ENCODE assay signal across 1 cellular context in the genomic region with DNA sequence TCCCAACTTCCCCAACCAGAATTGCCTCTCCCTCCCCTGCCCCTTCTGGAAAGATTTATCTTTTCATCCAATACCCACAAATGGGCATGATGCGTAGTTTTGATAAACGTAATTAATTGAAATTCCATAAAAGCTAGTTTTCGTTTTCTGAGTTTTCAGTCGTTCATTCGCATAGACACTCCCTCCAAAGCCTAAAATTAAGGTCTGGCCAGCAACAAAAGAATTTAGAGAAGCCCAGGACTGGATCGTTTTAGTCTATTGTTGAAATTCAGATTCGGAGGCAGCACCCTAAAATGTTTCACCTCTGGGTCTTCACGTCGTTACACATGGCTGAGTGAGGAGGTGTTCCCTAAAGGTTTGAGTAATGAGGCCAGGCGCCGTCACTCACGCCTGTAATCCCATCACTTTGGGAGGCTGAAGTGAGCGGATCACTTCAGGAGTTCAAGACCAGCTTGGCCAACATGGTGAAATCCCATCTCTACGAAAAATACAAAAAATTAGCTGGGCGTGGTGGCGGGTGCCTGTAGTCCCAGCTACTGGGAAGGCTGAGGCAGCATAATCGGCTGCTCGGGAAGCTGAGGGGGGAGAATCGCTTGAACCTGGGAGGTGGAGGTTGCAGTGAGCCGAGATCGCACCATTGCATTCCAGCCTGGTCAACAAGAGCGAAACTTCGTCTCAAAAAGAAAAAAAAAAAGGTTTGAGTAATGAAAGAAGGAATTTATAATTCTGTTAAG.
TF ChIP-seq lines count a peak whose summit lies in the region.

No MANE protein-coding gene starts in this region.

TF ChIP-seq in HepG2, 621 proteins besides CTCF, POLR2A, EP300 and RAD21 (continues in another document):
- TF ChIP-seq, protein P1, sequence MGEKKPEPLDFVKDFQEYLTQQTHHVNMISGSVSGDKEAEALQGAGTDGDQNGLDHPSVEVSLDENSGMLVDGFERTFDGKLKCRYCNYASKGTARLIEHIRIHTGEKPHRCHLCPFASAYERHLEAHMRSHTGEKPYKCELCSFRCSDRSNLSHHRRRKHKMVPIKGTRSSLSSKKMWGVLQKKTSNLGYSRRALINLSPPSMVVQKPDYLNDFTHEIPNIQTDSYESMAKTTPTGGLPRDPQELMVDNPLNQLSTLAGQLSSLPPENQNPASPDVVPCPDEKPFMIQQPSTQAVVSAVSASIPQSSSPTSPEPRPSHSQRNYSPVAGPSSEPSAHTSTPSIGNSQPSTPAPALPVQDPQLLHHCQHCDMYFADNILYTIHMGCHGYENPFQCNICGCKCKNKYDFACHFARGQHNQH (CRISPR knock-in tag; IDR thresholded peaks at IDR 0.05) = no peak
- TF ChIP-seq, protein P2, sequence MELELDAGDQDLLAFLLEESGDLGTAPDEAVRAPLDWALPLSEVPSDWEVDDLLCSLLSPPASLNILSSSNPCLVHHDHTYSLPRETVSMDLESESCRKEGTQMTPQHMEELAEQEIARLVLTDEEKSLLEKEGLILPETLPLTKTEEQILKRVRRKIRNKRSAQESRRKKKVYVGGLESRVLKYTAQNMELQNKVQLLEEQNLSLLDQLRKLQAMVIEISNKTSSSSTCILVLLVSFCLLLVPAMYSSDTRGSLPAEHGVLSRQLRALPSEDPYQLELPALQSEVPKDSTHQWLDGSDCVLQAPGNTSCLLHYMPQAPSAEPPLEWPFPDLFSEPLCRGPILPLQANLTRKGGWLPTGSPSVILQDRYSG (CRISPR knock-in tag; IDR thresholded peaks at IDR 0.05) = no peak
- TF ChIP-seq REL (CRISPR knock-in tag; conservative IDR thresholded peaks at IDR 0.05) = no peak
- TF ChIP-seq ZNF383 (CRISPR knock-in tag; IDR thresholded peaks at IDR 0.05; ENCODE audit: borderline replicate concordance) = no peak
- TF ChIP-seq ZNF790 (CRISPR knock-in tag; IDR thresholded peaks at IDR 0.05; ENCODE audit: borderline replicate concordance) = no peak
- TF ChIP-seq ZNF678 (CRISPR knock-in tag; IDR thresholded peaks at IDR 0.05) = no peak
- TF ChIP-seq SMAD9 (CRISPR knock-in tag; IDR thresholded peaks at IDR 0.05) = 0 out of 2 replicates have a peak, but pooled peaks have one; percentile 14
- TF ChIP-seq ZNF577 (CRISPR knock-in tag; IDR thresholded peaks at IDR 0.05; ENCODE audit: borderline replicate concordance, low read depth) = no peak
- TF ChIP-seq ZNF124 (CRISPR knock-in tag; IDR thresholded peaks at IDR 0.05) = no peak
- TF ChIP-seq, protein P3, sequence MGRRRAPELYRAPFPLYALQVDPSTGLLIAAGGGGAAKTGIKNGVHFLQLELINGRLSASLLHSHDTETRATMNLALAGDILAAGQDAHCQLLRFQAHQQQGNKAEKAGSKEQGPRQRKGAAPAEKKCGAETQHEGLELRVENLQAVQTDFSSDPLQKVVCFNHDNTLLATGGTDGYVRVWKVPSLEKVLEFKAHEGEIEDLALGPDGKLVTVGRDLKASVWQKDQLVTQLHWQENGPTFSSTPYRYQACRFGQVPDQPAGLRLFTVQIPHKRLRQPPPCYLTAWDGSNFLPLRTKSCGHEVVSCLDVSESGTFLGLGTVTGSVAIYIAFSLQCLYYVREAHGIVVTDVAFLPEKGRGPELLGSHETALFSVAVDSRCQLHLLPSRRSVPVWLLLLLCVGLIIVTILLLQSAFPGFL (CRISPR knock-in tag; IDR thresholded peaks at IDR 0.05) = no peak
- TF ChIP-seq, protein P4, sequence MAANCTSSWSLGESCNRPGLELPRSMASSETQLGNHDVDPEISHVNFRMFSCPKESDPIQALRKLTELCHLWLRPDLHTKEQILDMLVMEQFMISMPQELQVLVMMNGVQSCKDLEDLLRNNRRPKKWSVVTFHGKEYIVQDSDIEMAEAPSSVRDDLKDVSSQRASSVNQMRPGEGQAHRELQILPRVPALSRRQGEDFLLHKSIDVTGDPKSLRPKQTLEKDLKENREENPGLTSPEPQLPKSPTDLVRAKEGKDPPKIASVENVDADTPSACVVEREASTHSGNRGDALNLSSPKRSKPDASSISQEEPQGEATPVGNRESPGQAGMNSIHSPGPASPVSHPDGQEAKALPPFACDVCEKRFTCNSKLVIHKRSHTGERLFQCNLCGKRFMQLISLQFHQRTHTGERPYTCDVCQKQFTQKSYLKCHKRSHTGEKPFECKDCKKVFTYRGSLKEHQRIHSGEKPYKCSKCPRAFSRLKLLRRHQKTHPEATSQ (CRISPR knock-in tag; IDR thresholded peaks at IDR 0.05; ENCODE audit: borderline replicate concordance) = no peak
- TF ChIP-seq, protein P5, sequence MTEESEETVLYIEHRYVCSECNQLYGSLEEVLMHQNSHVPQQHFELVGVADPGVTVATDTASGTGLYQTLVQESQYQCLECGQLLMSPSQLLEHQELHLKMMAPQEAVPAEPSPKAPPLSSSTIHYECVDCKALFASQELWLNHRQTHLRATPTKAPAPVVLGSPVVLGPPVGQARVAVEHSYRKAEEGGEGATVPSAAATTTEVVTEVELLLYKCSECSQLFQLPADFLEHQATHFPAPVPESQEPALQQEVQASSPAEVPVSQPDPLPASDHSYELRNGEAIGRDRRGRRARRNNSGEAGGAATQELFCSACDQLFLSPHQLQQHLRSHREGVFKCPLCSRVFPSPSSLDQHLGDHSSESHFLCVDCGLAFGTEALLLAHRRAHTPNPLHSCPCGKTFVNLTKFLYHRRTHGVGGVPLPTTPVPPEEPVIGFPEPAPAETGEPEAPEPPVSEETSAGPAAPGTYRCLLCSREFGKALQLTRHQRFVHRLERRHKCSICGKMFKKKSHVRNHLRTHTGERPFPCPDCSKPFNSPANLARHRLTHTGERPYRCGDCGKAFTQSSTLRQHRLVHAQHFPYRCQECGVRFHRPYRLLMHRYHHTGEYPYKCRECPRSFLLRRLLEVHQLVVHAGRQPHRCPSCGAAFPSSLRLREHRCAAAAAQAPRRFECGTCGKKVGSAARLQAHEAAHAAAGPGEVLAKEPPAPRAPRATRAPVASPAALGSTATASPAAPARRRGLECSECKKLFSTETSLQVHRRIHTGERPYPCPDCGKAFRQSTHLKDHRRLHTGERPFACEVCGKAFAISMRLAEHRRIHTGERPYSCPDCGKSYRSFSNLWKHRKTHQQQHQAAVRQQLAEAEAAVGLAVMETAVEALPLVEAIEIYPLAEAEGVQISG (CRISPR knock-in tag; IDR thresholded peaks at IDR 0.05) = no peak
- TF ChIP-seq, protein P6, sequence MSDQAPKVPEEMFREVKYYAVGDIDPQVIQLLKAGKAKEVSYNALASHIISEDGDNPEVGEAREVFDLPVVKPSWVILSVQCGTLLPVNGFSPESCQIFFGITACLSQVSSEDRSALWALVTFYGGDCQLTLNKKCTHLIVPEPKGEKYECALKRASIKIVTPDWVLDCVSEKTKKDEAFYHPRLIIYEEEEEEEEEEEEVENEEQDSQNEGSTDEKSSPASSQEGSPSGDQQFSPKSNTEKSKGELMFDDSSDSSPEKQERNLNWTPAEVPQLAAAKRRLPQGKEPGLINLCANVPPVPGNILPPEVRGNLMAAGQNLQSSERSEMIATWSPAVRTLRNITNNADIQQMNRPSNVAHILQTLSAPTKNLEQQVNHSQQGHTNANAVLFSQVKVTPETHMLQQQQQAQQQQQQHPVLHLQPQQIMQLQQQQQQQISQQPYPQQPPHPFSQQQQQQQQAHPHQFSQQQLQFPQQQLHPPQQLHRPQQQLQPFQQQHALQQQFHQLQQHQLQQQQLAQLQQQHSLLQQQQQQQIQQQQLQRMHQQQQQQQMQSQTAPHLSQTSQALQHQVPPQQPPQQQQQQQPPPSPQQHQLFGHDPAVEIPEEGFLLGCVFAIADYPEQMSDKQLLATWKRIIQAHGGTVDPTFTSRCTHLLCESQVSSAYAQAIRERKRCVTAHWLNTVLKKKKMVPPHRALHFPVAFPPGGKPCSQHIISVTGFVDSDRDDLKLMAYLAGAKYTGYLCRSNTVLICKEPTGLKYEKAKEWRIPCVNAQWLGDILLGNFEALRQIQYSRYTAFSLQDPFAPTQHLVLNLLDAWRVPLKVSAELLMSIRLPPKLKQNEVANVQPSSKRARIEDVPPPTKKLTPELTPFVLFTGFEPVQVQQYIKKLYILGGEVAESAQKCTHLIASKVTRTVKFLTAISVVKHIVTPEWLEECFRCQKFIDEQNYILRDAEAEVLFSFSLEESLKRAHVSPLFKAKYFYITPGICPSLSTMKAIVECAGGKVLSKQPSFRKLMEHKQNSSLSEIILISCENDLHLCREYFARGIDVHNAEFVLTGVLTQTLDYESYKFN (CRISPR knock-in tag; conservative IDR thresholded peaks at IDR 0.05) = no peak
- TF ChIP-seq, protein P7, sequence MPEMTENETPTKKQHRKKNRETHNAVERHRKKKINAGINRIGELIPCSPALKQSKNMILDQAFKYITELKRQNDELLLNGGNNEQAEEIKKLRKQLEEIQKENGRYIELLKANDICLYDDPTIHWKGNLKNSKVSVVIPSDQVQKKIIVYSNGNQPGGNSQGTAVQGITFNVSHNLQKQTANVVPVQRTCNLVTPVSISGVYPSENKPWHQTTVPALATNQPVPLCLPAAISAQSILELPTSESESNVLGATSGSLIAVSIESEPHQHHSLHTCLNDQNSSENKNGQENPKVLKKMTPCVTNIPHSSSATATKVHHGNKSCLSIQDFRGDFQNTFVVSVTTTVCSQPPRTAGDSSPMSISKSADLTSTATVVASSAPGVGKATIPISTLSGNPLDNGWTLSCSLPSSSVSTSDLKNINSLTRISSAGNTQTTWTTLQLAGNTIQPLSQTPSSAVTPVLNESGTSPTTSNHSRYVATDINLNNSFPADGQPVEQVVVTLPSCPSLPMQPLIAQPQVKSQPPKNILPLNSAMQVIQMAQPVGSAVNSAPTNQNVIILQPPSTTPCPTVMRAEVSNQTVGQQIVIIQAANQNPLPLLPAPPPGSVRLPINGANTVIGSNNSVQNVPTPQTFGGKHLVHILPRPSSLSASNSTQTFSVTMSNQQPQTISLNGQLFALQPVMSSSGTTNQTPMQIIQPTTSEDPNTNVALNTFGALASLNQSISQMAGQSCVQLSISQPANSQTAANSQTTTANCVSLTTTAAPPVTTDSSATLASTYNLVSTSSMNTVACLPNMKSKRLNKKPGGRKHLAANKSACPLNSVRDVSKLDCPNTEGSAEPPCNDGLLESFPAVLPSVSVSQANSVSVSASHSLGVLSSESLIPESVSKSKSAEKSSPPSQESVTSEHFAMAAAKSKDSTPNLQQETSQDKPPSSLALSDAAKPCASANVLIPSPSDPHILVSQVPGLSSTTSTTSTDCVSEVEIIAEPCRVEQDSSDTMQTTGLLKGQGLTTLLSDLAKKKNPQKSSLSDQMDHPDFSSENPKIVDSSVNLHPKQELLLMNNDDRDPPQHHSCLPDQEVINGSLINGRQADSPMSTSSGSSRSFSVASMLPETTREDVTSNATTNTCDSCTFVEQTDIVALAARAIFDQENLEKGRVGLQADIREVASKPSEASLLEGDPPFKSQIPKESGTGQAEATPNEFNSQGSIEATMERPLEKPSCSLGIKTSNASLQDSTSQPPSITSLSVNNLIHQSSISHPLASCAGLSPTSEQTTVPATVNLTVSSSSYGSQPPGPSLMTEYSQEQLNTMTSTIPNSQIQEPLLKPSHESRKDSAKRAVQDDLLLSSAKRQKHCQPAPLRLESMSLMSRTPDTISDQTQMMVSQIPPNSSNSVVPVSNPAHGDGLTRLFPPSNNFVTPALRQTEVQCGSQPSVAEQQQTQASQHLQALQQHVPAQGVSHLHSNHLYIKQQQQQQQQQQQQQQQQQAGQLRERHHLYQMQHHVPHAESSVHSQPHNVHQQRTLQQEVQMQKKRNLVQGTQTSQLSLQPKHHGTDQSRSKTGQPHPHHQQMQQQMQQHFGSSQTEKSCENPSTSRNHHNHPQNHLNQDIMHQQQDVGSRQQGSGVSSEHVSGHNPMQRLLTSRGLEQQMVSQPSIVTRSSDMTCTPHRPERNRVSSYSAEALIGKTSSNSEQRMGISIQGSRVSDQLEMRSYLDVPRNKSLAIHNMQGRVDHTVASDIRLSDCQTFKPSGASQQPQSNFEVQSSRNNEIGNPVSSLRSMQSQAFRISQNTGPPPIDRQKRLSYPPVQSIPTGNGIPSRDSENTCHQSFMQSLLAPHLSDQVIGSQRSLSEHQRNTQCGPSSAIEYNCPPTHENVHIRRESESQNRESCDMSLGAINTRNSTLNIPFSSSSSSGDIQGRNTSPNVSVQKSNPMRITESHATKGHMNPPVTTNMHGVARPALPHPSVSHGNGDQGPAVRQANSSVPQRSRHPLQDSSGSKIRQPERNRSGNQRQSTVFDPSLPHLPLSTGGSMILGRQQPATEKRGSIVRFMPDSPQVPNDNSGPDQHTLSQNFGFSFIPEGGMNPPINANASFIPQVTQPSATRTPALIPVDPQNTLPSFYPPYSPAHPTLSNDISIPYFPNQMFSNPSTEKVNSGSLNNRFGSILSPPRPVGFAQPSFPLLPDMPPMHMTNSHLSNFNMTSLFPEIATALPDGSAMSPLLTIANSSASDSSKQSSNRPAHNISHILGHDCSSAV (CRISPR knock-in tag; IDR thresholded peaks at IDR 0.05; ENCODE audit: borderline replicate concordance) = 0 out of 2 replicates have a peak, but pooled peaks have one; percentile 17
- TF ChIP-seq, protein P8, sequence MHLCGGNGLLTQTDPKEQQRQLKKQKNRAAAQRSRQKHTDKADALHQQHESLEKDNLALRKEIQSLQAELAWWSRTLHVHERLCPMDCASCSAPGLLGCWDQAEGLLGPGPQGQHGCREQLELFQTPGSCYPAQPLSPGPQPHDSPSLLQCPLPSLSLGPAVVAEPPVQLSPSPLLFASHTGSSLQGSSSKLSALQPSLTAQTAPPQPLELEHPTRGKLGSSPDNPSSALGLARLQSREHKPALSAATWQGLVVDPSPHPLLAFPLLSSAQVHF (CRISPR knock-in tag; IDR thresholded peaks at IDR 0.05) = 0 out of 2 replicates have a peak, but pooled peaks have one; percentile 2
- TF ChIP-seq ZNF672 (CRISPR knock-in tag; IDR thresholded peaks at IDR 0.05) = 0 out of 2 replicates have a peak, but pooled peaks have one; percentile 3
- TF ChIP-seq, protein P9, sequence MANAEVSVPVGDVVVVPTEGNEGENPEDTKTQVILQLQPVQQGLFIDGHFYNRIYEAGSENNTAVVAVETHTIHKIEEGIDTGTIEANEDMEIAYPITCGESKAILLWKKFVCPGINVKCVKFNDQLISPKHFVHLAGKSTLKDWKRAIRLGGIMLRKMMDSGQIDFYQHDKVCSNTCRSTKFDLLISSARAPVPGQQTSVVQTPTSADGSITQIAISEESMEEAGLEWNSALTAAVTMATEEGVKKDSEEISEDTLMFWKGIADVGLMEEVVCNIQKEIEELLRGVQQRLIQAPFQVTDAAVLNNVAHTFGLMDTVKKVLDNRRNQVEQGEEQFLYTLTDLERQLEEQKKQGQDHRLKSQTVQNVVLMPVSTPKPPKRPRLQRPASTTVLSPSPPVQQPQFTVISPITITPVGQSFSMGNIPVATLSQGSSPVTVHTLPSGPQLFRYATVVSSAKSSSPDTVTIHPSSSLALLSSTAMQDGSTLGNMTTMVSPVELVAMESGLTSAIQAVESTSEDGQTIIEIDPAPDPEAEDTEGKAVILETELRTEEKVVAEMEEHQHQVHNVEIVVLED (CRISPR knock-in tag; IDR thresholded peaks at IDR 0.05; ENCODE audit: borderline replicate concordance) = peak; percentile 69; the same call in 1 of the 2 replicates
- TF ChIP-seq, protein P10, sequence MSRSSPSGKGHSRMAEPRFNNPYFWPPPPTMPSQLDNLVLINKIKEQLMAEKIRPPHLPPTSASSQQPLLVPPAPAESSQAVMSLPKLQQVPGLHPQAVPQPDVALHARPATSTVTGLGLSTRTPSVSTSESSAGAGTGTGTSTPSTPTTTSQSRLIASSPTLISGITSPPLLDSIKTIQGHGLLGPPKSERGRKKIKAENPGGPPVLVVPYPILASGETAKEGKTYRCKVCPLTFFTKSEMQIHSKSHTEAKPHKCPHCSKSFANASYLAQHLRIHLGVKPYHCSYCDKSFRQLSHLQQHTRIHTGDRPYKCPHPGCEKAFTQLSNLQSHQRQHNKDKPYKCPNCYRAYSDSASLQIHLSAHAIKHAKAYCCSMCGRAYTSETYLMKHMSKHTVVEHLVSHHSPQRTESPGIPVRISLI (CRISPR knock-in tag; IDR thresholded peaks at IDR 0.05; ENCODE audit: borderline replicate concordance) = no peak
- no peak for TF ChIP-seq STAG1 (CRISPR knock-in tag; IDR thresholded peaks at IDR 0.05)
- no peak for TF ChIP-seq ADNP (CRISPR knock-in tag; IDR thresholded peaks at IDR 0.05)
- TF ChIP-seq FOXC1 (CRISPR knock-in tag; IDR thresholded peaks at IDR 0.05; ENCODE audit: borderline replicate concordance) = no peak
